In the genomic region with DNA sequence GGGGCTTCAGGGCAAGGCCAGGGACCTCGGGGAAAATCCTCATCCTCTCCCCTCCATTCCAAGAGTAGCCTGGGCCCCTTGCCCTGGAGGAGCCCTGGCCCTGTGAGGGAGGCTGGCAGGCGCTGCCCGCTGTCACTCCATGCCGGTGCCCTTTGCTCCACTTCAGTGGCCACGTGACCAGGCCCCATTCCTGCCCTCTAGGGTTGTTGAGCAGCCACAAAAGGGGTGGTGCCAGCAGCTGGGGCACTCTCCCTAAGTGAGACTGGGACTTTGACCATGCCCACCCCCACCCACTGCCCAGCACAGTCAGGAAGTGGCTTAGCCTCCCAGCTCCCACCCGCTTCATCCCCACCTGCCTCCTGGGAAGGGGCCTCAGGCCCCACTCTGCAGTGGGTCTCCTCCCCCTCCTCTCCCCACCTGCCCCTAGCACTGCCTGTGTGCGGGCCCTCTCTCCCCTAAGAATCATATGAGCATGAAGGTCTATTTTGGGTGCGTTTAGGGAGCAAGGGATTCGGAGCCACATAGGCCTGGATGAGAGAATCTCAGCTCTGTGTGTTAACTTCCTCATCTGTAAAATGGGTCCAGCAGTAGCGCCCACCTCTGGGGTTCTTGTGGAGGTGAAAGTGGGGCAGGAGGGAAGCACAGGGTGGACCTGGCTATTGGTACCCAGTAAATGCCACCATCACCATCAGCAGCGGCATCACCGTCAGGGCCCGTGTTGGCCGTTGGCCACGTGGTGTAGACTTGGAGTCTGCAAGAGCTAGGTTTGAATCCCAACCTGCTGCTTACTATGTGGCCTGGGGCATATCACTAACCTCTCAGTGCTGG, we compare ENCODE assay signal across 9 cellular contexts. TPM values are rescaled to one million over a fixed set of nuclear protein-coding genes. Genes with fewer than 3 reads are reported as not detected.
A peak's percentile ranks its signal among the peaks of the same experiment; 100 is the strongest.
DNase-seq lines count a peak whose midpoint lies in the region; ATAC-seq and TF ChIP-seq lines count a peak whose summit lies in the region.
"Had no signal": no experiment of that assay in that cellular context is flagged by ENCODE, and none has a peak within 500 bp of the region (broad histone marks: within the 10 kb centered on the region; RNA-seq: fewer than 3 reads in every experiment).

No MANE protein-coding gene starts in this region.

- H3K4me3 Mint-ChIP-seq in mesothelial cell of epicardium = no peak overlapping the region
- H3K4me3 Mint-ChIP-seq: dendritic cell treated with granulocyte-macrophage colony-stimulating factor and Interleukin-4, amounts not matched to agents 40 ng/mL and 50 ng/mL, for 4 days had no signal

- H3K4me3 ChIP-seq in esophagus muscularis mucosa (peak overlapping the region in 1 of 4 donors; percentile 2), testis (no peak overlapping the region), brain microvascular endothelial cell (ENCODE audit: low read depth, low read length) (no peak overlapping the region)

- peaks cover 20% of the 10 kb centered on the region for H3K4me1 Mint-ChIP-seq in mesothelial cell of epicardium

- peaks cover 32 to 77% (median 64%) of the 10 kb centered on the region in 4 donors for H3K36me3 ChIP-seq in esophagus muscularis mucosa
- H3K36me3 ChIP-seq in testis (ENCODE audit: low read depth, missing control alignments) = no peaks in the 10 kb centered on the region
- no peaks in the 10 kb centered on the region for H3K36me3 ChIP-seq in brain microvascular endothelial cell (replicated peaks)

- peak overlapping the region; percentile 73 for H3K27ac Mint-ChIP-seq in mesothelial cell of epicardium
- H3K27ac Mint-ChIP-seq: dendritic cell treated with granulocyte-macrophage colony-stimulating factor and Interleukin-4, amounts not matched to agents 40 ng/mL and 50 ng/mL, for 4 days had no signal

- in situ Hi-C loops in brain microvascular endothelial cell (cut with HindIII; ENCODE audit: low pct_ligation_motif_present, low sequenced_read_pairs) = no loop called here

- no peaks in the 10 kb centered on the region for H3K27me3 Mint-ChIP-seq in mesothelial cell of epicardium (ENCODE audit: low read depth)
- H3K27me3 Mint-ChIP-seq: dendritic cell treated with granulocyte-macrophage colony-stimulating factor and Interleukin-4, amounts not matched to agents 40 ng/mL and 50 ng/mL, for 4 days had no signal

- peaks cover 57 to 66% (median 59%) of the 10 kb centered on the region in 4 donors for H3K4me1 ChIP-seq in esophagus muscularis mucosa
- peaks cover 28% of the 10 kb centered on the region for H3K4me1 ChIP-seq in testis

- TF ChIP-seq POLR2A in esophagus muscularis mucosa (IDR thresholded peaks at IDR 0.05; ENCODE audit: low read depth) (no peak), testis (IDR thresholded peaks at IDR 0.05) (no peak)

- H3K9me3 Mint-ChIP-seq in mesothelial cell of epicardium = no peaks in the 10 kb centered on the region
- H3K9me3 Mint-ChIP-seq: dendritic cell treated with granulocyte-macrophage colony-stimulating factor and Interleukin-4, amounts not matched to agents 40 ng/mL and 50 ng/mL, for 4 days had no signal

- WGBS in esophagus muscularis mucosa = 87% methylated on average over 6 of the region's 15 CpGs
- 71 to 81% methylated on average over 6 to 15 of the region's 15 CpGs for WGBS in testis, 2 donors

- no peak for ATAC-seq in GM19467 (IDR thresholded peaks at IDR 0.05; ENCODE audit: unreplicated experiment)

- TF ChIP-seq EP300 in esophagus muscularis mucosa (IDR thresholded peaks at IDR 0.05) = no peak

- H3K27ac ChIP-seq in esophagus muscularis mucosa (replicated peaks in 1 of 4) (peak overlapping the region; percentile 51 to 83 (median 80)), testis (peak overlapping the region; percentile 41 to 72), brain microvascular endothelial cell (no peak overlapping the region)

- H3K9me3 ChIP-seq in esophagus muscularis mucosa (no peaks in the 10 kb centered on the region), testis (no peaks in the 10 kb centered on the region)

- H3K36me3 Mint-ChIP-seq in mesothelial cell of epicardium = peaks cover 12% of the 10 kb centered on the region

- TF ChIP-seq CTCF in esophagus muscularis mucosa (IDR thresholded peaks at IDR 0.05) (no peak), mesothelial cell of epicardium (IDR thresholded peaks at IDR 0.05; ENCODE audit: unreplicated experiment) (no peak), testis (IDR thresholded peaks at IDR 0.05) (no peak), brain microvascular endothelial cell (IDR thresholded peaks at IDR 0.05; ENCODE audit: low read depth, low read length, missing control alignments) (no peak)

- DNase-seq in LHCN-M2 (ENCODE audit: low read depth) (peak; percentile 50), esophagus muscularis mucosa (ENCODE audit: extremely low spot score) (no peak), mesothelial cell of epicardium (ENCODE audit: low spot score in 2 of 2, unreplicated experiment in 2 of 2) (no peak), testis (peak; percentile 57), NCI-H524 (lab: John Stamatoyannopoulos, UW) (no peak), brain microvascular endothelial cell (no peak)
- DNase-seq in activated CD8-positive, alpha-beta memory T cell treated with anti-CD3 and anti-CD28 coated beads for 24 hours = no peak

- H3K27me3 ChIP-seq in esophagus muscularis mucosa (no peaks in the 10 kb centered on the region), testis (no peaks in the 10 kb centered on the region), brain microvascular endothelial cell (replicated peaks) (no peaks in the 10 kb centered on the region)

- intact Hi-C loops in esophagus muscularis mucosa (cut with DNase I) = no loop called here
- intact Hi-C loops in testis (cut with DNase I; ENCODE audit: low total_unique reads) = no loop called here

RNA-seq across cellular contexts. Expression of gene PDK2, which starts 7.2 kb away (rescaled TPM):
- total RNA-seq in LHCN-M2 (2014; rRNA removed) = 22.3 and 22.5 TPM in 2 replicates
- 29.7 TPM for polyA plus RNA-seq in LHCN-M2 (2012)
- total RNA-seq in esophagus muscularis mucosa = 100 to 1,000 TPM in 1 of 4 donors, 10 to 100 TPM in 3; 31.6 to 118 (median 61.4) TPM
- total RNA-seq in mesothelial cell of epicardium = 44.6 to 46.0 TPM (median 45.4 TPM) in 3 replicates
- 10 to 100 TPM; 50.6 to 62.1 TPM for total RNA-seq in testis
- 56.4 TPM for polyA plus RNA-seq in testis (ENCODE audit: insufficient read depth, low read depth, low replicate concordance)

RNA-seq across cellular contexts. Expression of gene SAMD14, which starts 27.6 kb away (rescaled TPM):
- 1.1 and 1.6 TPM in 2 replicates for total RNA-seq in LHCN-M2 (2014; rRNA removed)
- polyA plus RNA-seq in LHCN-M2 (2012) = 2.3 TPM
- total RNA-seq in esophagus muscularis mucosa = 1 to 10 TPM in 3 of 4 donors, under 1 TPM in 1; 0.98 to 1.8 (median 1.5) TPM
- total RNA-seq in mesothelial cell of epicardium = 17.3 to 20.0 TPM (median 19.4 TPM) in 3 replicates
- 1 to 10 TPM; 3.2 to 3.3 TPM for total RNA-seq in testis
- 5.2 TPM for polyA plus RNA-seq in testis (ENCODE audit: insufficient read depth, low read depth, low replicate concordance)

RNA-seq across cellular contexts. Expression of gene ITGA3, which starts 46.5 kb away (rescaled TPM):
- total RNA-seq in LHCN-M2 (2014; rRNA removed) (382 and 426 TPM in 2 replicates), esophagus muscularis mucosa (10 to 100 TPM; 38.9 to 96.7 (median 58.6) TPM), mesothelial cell of epicardium (133 to 149 TPM (median 143 TPM) in 3 replicates), testis (10 to 100 TPM; 24.2 to 30.7 TPM)
- 567 TPM for polyA plus RNA-seq in LHCN-M2 (2012)
- 20.0 TPM for polyA plus RNA-seq in testis (ENCODE audit: insufficient read depth, low read depth, low replicate concordance)

RNA-seq across cellular contexts. Expression of gene PPP1R9B, which starts 48.1 kb away (rescaled TPM):
- total RNA-seq in LHCN-M2 (2014; rRNA removed) (40.6 and 42.7 TPM in 2 replicates), esophagus muscularis mucosa (10 to 100 TPM; 20.2 to 46.3 (median 37.5) TPM), mesothelial cell of epicardium (56.4 to 58.6 TPM (median 56.6 TPM) in 3 replicates), testis (10 to 100 TPM; 81.1 to 82.4 TPM)
- 35.2 TPM for polyA plus RNA-seq in LHCN-M2 (2012)
- 49.1 TPM for polyA plus RNA-seq in testis (ENCODE audit: insufficient read depth, low read depth, low replicate concordance)

Comparison
In these comparisons a context has a peak if more than half of its experiments do, and no peak if none do; other contexts are left out.
1. DNase-seq: peak in LHCN-M2 (single experiment) and testis (single experiment); none in esophagus muscularis mucosa (single experiment), mesothelial cell of epicardium (0 of 2), activated CD8-positive, alpha-beta memory T cell treated with anti-CD3 and anti-CD28 coated beads for 24 hours (single experiment), NCI-H524 (0 of 2) and brain microvascular endothelial cell (single experiment).